Comparison of ENCODE assay signal across 1 cellular context in the genomic region with DNA sequence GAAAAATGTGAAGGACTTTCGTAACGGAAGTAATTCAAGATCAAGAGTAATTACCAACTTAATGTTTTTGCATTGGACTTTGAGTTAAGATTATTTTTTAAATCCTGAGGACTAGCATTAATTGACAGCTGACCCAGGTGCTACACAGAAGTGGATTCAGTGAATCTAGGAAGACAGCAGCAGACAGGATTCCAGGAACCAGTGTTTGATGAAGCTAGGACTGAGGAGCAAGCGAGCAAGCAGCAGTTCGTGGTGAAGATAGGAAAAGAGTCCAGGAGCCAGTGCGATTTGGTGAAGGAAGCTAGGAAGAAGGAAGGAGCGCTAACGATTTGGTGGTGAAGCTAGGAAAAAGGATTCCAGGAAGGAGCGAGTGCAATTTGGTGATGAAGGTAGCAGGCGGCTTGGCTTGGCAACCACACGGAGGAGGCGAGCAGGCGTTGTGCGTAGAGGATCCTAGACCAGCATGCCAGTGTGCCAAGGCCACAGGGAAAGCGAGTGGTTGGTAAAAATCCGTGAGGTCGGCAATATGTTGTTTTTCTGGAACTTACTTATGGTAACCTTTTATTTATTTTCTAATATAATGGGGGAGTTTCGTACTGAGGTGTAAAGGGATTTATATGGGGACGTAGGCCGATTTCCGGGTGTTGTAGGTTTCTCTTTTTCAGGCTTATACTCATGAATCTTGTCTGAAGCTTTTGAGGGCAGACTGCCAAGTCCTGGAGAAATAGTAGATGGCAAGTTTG.
TF ChIP-seq lines count a peak whose summit lies in the region.

No MANE protein-coding gene starts in this region.

TF ChIP-seq in GM23338, 12 proteins besides CTCF, POLR2A, EP300 and RAD21 (continued from another document):
- TF ChIP-seq, protein P1, sequence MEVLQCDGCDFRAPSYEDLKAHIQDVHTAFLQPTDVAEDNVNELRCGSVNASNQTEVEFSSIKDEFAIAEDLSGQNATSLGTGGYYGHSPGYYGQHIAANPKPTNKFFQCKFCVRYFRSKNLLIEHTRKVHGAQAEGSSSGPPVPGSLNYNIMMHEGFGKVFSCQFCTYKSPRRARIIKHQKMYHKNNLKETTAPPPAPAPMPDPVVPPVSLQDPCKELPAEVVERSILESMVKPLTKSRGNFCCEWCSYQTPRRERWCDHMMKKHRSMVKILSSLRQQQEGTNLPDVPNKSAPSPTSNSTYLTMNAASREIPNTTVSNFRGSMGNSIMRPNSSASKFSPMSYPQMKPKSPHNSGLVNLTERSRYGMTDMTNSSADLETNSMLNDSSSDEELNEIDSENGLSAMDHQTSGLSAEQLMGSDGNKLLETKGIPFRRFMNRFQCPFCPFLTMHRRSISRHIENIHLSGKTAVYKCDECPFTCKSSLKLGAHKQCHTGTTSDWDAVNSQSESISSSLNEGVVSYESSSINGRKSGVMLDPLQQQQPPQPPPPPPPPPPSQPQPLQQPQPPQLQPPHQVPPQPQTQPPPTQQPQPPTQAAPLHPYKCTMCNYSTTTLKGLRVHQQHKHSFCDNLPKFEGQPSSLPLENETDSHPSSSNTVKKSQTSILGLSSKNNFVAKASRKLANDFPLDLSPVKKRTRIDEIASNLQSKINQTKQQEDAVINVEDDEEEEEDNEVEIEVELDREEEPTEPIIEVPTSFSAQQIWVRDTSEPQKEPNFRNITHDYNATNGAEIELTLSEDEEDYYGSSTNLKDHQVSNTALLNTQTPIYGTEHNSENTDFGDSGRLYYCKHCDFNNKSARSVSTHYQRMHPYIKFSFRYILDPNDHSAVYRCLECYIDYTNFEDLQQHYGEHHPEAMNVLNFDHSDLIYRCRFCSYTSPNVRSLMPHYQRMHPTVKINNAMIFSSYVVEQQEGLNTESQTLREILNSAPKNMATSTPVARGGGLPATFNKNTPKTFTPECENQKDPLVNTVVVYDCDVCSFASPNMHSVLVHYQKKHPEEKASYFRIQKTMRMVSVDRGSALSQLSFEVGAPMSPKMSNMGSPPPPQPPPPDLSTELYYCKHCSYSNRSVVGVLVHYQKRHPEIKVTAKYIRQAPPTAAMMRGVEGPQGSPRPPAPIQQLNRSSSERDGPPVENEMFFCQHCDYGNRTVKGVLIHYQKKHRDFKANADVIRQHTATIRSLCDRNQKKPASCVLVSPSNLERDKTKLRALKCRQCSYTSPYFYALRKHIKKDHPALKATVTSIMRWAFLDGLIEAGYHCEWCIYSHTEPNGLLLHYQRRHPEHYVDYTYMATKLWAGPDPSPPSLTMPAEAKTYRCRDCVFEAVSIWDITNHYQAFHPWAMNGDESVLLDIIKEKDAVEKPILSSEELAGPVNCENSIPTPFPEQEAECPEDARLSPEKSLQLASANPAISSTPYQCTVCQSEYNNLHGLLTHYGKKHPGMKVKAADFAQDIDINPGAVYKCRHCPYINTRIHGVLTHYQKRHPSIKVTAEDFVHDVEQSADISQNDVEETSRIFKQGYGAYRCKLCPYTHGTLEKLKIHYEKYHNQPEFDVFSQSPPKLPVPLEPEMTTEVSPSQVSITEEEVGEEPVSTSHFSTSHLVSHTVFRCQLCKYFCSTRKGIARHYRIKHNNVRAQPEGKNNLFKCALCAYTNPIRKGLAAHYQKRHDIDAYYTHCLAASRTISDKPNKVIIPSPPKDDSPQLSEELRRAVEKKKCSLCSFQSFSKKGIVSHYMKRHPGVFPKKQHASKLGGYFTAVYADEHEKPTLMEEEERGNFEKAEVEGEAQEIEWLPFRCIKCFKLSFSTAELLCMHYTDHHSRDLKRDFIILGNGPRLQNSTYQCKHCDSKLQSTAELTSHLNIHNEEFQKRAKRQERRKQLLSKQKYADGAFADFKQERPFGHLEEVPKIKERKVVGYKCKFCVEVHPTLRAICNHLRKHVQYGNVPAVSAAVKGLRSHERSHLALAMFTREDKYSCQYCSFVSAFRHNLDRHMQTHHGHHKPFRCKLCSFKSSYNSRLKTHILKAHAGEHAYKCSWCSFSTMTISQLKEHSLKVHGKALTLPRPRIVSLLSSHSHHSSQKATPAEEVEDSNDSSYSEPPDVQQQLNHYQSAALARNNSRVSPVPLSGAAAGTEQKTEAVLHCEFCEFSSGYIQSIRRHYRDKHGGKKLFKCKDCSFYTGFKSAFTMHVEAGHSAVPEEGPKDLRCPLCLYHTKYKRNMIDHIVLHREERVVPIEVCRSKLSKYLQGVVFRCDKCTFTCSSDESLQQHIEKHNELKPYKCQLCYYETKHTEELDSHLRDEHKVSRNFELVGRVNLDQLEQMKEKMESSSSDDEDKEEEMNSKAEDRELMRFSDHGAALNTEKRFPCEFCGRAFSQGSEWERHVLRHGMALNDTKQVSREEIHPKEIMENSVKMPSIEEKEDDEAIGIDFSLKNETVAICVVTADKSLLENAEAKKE (CRISPR knock-in tag; IDR thresholded peaks at IDR 0.05), result no peak
